Comparison of ENCODE assay signal across 22 cellular contexts in the genomic region with DNA sequence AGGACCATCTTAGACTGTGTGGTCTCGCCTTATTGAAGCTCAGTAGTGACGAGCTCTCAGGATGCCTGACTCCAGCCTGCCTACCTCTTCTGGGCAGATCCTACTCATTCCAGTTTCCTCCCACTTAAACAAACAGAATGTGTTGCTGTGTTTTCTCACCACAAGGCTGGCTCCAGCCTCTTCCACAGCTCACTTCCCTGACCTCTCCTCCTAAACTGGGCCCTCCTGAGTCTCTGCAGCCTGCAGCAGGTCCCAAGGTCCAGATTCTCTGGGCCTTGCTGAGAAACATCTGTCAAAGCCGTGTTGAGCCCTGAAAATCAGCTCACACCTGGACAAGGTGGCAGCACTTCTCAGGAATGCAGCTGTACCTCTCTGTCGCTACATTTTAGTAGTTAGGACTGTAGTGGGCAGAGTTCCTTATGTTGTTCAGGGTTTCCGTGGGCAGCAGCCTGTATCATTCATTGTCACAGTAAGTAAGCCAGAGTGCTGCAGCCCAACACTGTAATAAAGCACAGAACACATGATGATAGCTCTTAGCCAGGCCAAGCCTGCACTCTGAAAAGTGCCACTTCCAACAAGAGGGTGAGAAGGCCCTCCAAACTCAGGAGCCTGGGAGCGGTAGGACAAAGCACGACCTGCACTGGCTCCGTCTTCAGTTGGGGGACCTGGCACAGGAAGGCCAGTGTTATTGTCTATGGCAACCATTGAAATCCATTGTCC.
A peak's percentile ranks its signal among the peaks of the same experiment; 100 is the strongest.
DNase-seq lines count a peak whose midpoint lies in the region; TF ChIP-seq lines count a peak whose summit lies in the region.
"Had no signal": no experiment of that assay in that cellular context is flagged by ENCODE, and none has a peak within 500 bp of the region (broad histone marks: within the 10 kb centered on the region; RNA-seq: fewer than 3 reads in every experiment).

No MANE protein-coding gene starts in this region.

- H3K18ac ChIP-seq in H9 (ENCODE audit: insufficient read length, low read depth, low read length), result no peak overlapping the region

- H2BK15ac ChIP-seq in H9 (ENCODE audit: low read depth, low read length), result no peak overlapping the region

- H3K27me3 Mint-ChIP-seq in glutamatergic neuron (ENCODE audit: unreplicated experiment) (peaks cover 8% of the 10 kb centered on the region), H9 (ENCODE audit: low read depth) (peaks cover 56% of the 10 kb centered on the region)

- H3K27ac Mint-ChIP-seq in glutamatergic neuron (ENCODE audit: unreplicated experiment) (peak overlapping the region; percentile 6), H9 (no peak overlapping the region)
- H3K27ac Mint-ChIP-seq: activated CD4-positive, alpha-beta memory T cell treated with anti-CD3 and anti-CD28 coated beads for 36 hours; brain; CD8-positive, alpha-beta memory T cell; WTC11 had no signal

- no peak overlapping the region for H3K4ac ChIP-seq in H9 (ENCODE audit: low read depth, low read length)

- no peak overlapping the region for H2BK120ac ChIP-seq in H9 (ENCODE audit: low read depth, low read length, poor library complexity, severe bottlenecking)

- H3K27me3 ChIP-seq in H9 (ENCODE audit: insufficient read depth, low read length), result no peaks in the 10 kb centered on the region
- H3K27me3 ChIP-seq in mammary epithelial cell (ENCODE audit: insufficient read depth, low read length), result no peaks in the 10 kb centered on the region
- H3K27me3 ChIP-seq: stomach had no signal

- H3K4me1 ChIP-seq in HEK293 (ENCODE audit: control insufficient read depth, insufficient read depth, low read length), result no peaks in the 10 kb centered on the region
- no peaks in the 10 kb centered on the region for H3K4me1 ChIP-seq in H9 (ENCODE audit: insufficient read depth, low read length)
- no peaks in the 10 kb centered on the region for H3K4me1 ChIP-seq in mammary epithelial cell (ENCODE audit: insufficient read depth, low read length)
- H3K4me1 ChIP-seq: stomach had no signal

- H3K14ac ChIP-seq in H9 (ENCODE audit: insufficient read depth, low read length), result no peak overlapping the region

- H3K4me3 ChIP-seq in HEK293 (ENCODE audit: low read depth, low read length), result no peak overlapping the region
- no peak overlapping the region for H3K4me3 ChIP-seq in mammary epithelial cell (replicated peaks in 1 of 3; ENCODE audit: insufficient read depth in 1 of 3, low read depth in 2 of 3, low read length in 3 of 3)
- H3K4me3 ChIP-seq: HAP-1, SK-N-MC, stomach had no signal

- CTCF ChIA-PET in HEK293 (lab: Yijun Ruan, JAX) (interaction anchor here (0.5 to 1.2 kb wide), 4 partner anchors 71 to 104 kb away, joined by 3 to 5 read pairs (median 3); no protein-coding TSS in a partner anchor), mammary epithelial cell (lab: Charles Lee; ENCODE audit: low non-redundant PET) (no interaction called here), RWPE1 (lab: Yijun Ruan, JAX) (no interaction called here)

- H3K4me1 Mint-ChIP-seq in glutamatergic neuron (ENCODE audit: low read depth, unreplicated experiment) (peaks cover 34% of the 10 kb centered on the region), H9 (peaks cover 0 to 10% of the 10 kb centered on the region in 2 experiments; a peak in 2 of 4 replicates)
- H3K4me1 Mint-ChIP-seq: brain; CD8-positive, alpha-beta memory T cell had no signal

- H3K56ac ChIP-seq in H9 (ENCODE audit: insufficient read length, low read depth, low read length), result no peak overlapping the region

- no peaks in the 10 kb centered on the region for H4K20me1 ChIP-seq in H9 (ENCODE audit: control insufficient read depth, insufficient read depth, insufficient read length)
- no peaks in the 10 kb centered on the region for H4K20me1 ChIP-seq in mammary epithelial cell (ENCODE audit: insufficient read depth, low read length)

- no CpG with 5 or more reads among the region's 8 CpGs for WGBS in H9 (ENCODE audit: extremely low coverage, insufficient read length, low lambda C conversion rate)
- WGBS in mammary epithelial cell (ENCODE audit: low coverage, missing lambda C conversion rate), result 35% methylated on average over 5 of the region's 8 CpGs

- H3K9me3 ChIP-seq in HEK293 (ENCODE audit: control insufficient read depth, insufficient read depth, low read depth, low read length), result no peaks in the 10 kb centered on the region
- H3K9me3 ChIP-seq in H9 (ENCODE audit: control insufficient read depth, low read depth, low read length), result no peaks in the 10 kb centered on the region
- H3K9me3 ChIP-seq in mammary epithelial cell (replicated peaks; ENCODE audit: insufficient read depth, low read length), result no peaks in the 10 kb centered on the region
- H3K9me3 ChIP-seq: HAP-1, neutrophil, stomach had no signal

- H3K9me3 Mint-ChIP-seq in glutamatergic neuron (ENCODE audit: unreplicated experiment) (peaks cover 4% of the 10 kb centered on the region), H9 (no peaks in the 10 kb centered on the region)
- H3K9me3 Mint-ChIP-seq: activated CD4-positive, alpha-beta memory T cell treated with anti-CD3 and anti-CD28 coated beads for 36 hours; brain; CD8-positive, alpha-beta memory T cell; WTC11 had no signal

- intact Hi-C loops in mammary epithelial cell (cut with micrococcal nuclease), result no loop called here

- H2AFZ ChIP-seq in H9 (ENCODE audit: low read length), result no peak overlapping the region
- no peak overlapping the region for H2AFZ ChIP-seq in mammary epithelial cell (ENCODE audit: low read depth, low read length)

- H3T11ph ChIP-seq in H9 (ENCODE audit: low read length), result no peak overlapping the region

- no peak overlapping the region for H2BK5ac ChIP-seq in H9 (ENCODE audit: insufficient read length, low read length)

- dilution Hi-C loops in mammary epithelial cell (cut with HindIII; ENCODE audit: low sequenced_read_pairs), result no loop called here

- no peak overlapping the region for H4K5ac ChIP-seq in H9 (ENCODE audit: insufficient read length, low read depth, low read length)

- no peak overlapping the region for H2BK20ac ChIP-seq in H9 (ENCODE audit: low read depth, low read length, poor library complexity, severe bottlenecking)

- peak overlapping the region; percentile 42 for H3K4me3 Mint-ChIP-seq in glutamatergic neuron (ENCODE audit: unreplicated experiment)
- no peak overlapping the region for H3K4me3 Mint-ChIP-seq in H9
- H3K4me3 Mint-ChIP-seq: activated CD4-positive, alpha-beta memory T cell treated with anti-CD3 and anti-CD28 coated beads for 36 hours; brain; CD8-positive, alpha-beta memory T cell; WTC11 had no signal

- no TSS peak for BruUV-seq in mammary epithelial cell (replicated peaks; lab: Mats Ljungman, UMichigan)

- H3K23me2 ChIP-seq in H9 (ENCODE audit: insufficient read length, low read depth, low read length, poor library complexity, severe bottlenecking), result no peaks in the 10 kb centered on the region

- in situ Hi-C loops in mammary epithelial cell (cut with MboI; ENCODE audit: low sequenced_read_pairs in 2 of 2), result no loop called here

- no peak overlapping the region for H4K8ac ChIP-seq in H9 (replicated peaks; ENCODE audit: insufficient read length, low read depth, low read length)

- no peak overlapping the region for H3K27ac ChIP-seq in HEK293 (ENCODE audit: extremely low read depth, low read depth, low read length)
- no peak overlapping the region for H3K27ac ChIP-seq in H9 (ENCODE audit: insufficient read length, low read depth, low read length)
- H3K27ac ChIP-seq in mammary epithelial cell (ENCODE audit: insufficient read depth, low read depth, low read length), result no peak overlapping the region
- H3K27ac ChIP-seq in RWPE1, result no peak overlapping the region
- H3K27ac ChIP-seq: neutrophil, stomach had no signal

- H2AK5ac ChIP-seq in H9 (ENCODE audit: insufficient read length, low read length), result no peak overlapping the region

- H2BK12ac ChIP-seq in H9 (ENCODE audit: insufficient read length, low read depth, low read length), result no peak overlapping the region

- no peaks in the 10 kb centered on the region for H3K79me1 ChIP-seq in H9 (ENCODE audit: insufficient read depth, low read depth, low read length, poor library complexity, severe bottlenecking)

- TF ChIP-seq CTCF in HEK293 (tag by site-specific recombination; IDR thresholded peaks at IDR 0.05), result no peak
- no peak for TF ChIP-seq CTCF in glutamatergic neuron (IDR thresholded peaks at IDR 0.05; ENCODE audit: partially characterized antibody, unreplicated experiment)
- no peak for TF ChIP-seq CTCF in H9 (conservative IDR thresholded peaks at IDR 0.05)
- no peak for TF ChIP-seq CTCF in mammary epithelial cell (conservative IDR thresholded peaks at IDR 0.05 in 1 of 2, IDR thresholded peaks at IDR 0.05 in 1 of 2; ENCODE audit: extremely low read depth in 1 of 2, insufficient read depth in 1 of 2, low read depth in 1 of 2, low read length in 2 of 2)
- TF ChIP-seq CTCF in RWPE1 (conservative IDR thresholded peaks at IDR 0.05; ENCODE audit: low read depth), result no peak

- H3K4me2 ChIP-seq in H9 (ENCODE audit: insufficient read depth, insufficient read length, low read length) (no peak overlapping the region), mammary epithelial cell (ENCODE audit: insufficient read depth, low read depth, low read length) (no peak overlapping the region)

- H4K91ac ChIP-seq in H9 (ENCODE audit: insufficient read length, low read depth, low read length), result no peak overlapping the region

- H3K23ac ChIP-seq in H9 (ENCODE audit: insufficient read length, low read depth, low read length), result no peak overlapping the region

- H3K36me3 Mint-ChIP-seq in glutamatergic neuron (ENCODE audit: unreplicated experiment) (no peaks in the 10 kb centered on the region), H9 (ENCODE audit: insufficient read depth in 1 of 3, low read depth in 3 of 3) (no peaks in the 10 kb centered on the region)
- H3K36me3 Mint-ChIP-seq: activated CD4-positive, alpha-beta memory T cell treated with anti-CD3 and anti-CD28 coated beads for 36 hours; brain; CD8-positive, alpha-beta memory T cell; WTC11 had no signal

- H3K79me2 ChIP-seq in H9 (ENCODE audit: insufficient read depth, low read length) (no peaks in the 10 kb centered on the region), mammary epithelial cell (ENCODE audit: insufficient read depth, low read length) (no peaks in the 10 kb centered on the region)

- DNase-seq in NCI-H187 treated with DMSO at 0.1 percent for 48 hours (lab: John Stamatoyannopoulos, UW) (peak; percentile 76), glutamatergic neuron (no peak), renal cortical epithelial cell (ENCODE audit: low read depth) (peak; percentile 5), H9 (no peak), mammary epithelial cell (no peak), RWPE1 (ENCODE audit: low spot score) (no peak)
- DNase-seq: activated CD4-positive, alpha-beta memory T cell treated with anti-CD3 and anti-CD28 coated beads for 36 hours; activated gamma-delta T cell; activated T-cell treated with anti-CD3 and anti-CD28 coated beads for 4 hours; CD8-positive, alpha-beta memory T cell; KG1; left cardiac atrium; NCI-H2171; stimulated activated CD4-positive, alpha-beta T cell treated with anti-CD3 and anti-CD28 coated beads, Interleukin-4, amount 100 ng/mL, for 24 hours; stomach; trophoblast cell had no signal

- POLR2A ChIA-PET in HEK293 (lab: Yijun Ruan, JAX), result no interaction called here
- POLR2A ChIA-PET in RWPE1 (lab: Yijun Ruan, JAX; ENCODE audit: low non-redundant PET), result no interaction called here

- no peaks in the 10 kb centered on the region for H3K36me3 ChIP-seq in HEK293 (ENCODE audit: control insufficient read depth in 2 of 2, insufficient read depth in 1 of 2, low read length in 2 of 2)
- no peaks in the 10 kb centered on the region for H3K36me3 ChIP-seq in mammary epithelial cell (ENCODE audit: insufficient read depth, low read length)
- H3K36me3 ChIP-seq: HAP-1, neutrophil, stomach had no signal

- H3K9ac ChIP-seq in H9 (ENCODE audit: extremely low read depth, insufficient read length, low read length) (no peak overlapping the region), mammary epithelial cell (ENCODE audit: insufficient read depth, low read length) (no peak overlapping the region)

Comparison
In these comparisons a context has a peak if more than half of its experiments do, and no peak if none do; other contexts are left out.
1. DNase-seq: peak in NCI-H187 treated with DMSO at 0.1 percent for 48 hours (single experiment) and renal cortical epithelial cell (single experiment); none in glutamatergic neuron (single experiment), H9 (single experiment), mammary epithelial cell (single experiment) and RWPE1 (single experiment).